Comparison of ENCODE assay signal across 1 cellular context in the genomic region with DNA sequence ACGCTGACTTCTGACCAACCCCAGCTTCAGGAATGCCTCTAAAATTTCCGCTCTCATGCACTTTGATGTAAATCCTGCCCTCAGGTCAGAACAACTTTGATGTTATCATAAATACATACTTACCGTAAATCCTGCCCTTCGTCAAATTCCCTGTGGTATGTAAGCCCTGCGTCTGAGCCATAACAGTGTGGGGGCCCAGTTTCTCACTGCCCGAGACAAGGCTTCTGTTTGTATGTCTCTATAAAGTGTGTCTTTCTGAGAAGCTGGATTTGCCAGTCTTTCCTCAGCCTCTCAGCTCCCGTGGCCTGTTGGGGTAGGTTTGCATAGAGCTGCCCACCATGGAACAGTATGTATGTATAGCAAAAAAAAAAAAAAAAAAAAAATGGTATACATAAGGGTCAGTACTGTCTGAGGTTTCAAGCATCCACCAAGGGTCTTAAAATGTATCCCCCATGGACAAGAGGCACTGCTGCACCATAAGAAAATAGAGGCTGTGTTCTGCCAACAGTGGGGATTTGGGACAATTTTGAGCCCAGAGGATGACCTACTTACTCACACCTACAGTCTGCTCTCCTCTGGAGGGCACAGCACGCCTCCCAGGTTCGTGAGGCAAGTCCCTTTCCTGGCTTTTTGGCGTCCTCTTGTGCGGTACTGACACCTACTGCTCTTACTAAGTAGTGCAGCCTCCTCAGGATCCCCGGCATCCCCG.
TF ChIP-seq lines count a peak whose summit lies in the region.

No MANE protein-coding gene starts in this region.

TF ChIP-seq in HEK293, 187 proteins besides CTCF, POLR2A, EP300 and RAD21 (continued from another document and continues in another):
- TF ChIP-seq, protein P1, sequence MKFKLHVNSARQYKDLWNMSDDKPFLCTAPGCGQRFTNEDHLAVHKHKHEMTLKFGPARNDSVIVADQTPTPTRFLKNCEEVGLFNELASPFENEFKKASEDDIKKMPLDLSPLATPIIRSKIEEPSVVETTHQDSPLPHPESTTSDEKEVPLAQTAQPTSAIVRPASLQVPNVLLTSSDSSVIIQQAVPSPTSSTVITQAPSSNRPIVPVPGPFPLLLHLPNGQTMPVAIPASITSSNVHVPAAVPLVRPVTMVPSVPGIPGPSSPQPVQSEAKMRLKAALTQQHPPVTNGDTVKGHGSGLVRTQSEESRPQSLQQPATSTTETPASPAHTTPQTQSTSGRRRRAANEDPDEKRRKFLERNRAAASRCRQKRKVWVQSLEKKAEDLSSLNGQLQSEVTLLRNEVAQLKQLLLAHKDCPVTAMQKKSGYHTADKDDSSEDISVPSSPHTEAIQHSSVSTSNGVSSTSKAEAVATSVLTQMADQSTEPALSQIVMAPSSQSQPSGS (tag by site-specific recombination; IDR thresholded peaks at IDR 0.05; ENCODE audit: low read depth) = no peak
- no peak for TF ChIP-seq ZNF350 (tag by site-specific recombination; IDR thresholded peaks at IDR 0.05)
- TF ChIP-seq SP3 (tag by site-specific recombination; IDR thresholded peaks at IDR 0.05) = no peak
- no peak for TF ChIP-seq ZNF10 (tag by site-specific recombination; IDR thresholded peaks at IDR 0.05)
- no peak for TF ChIP-seq ZSCAN16 (tag by site-specific recombination; IDR thresholded peaks at IDR 0.05)
- no peak for TF ChIP-seq ZNF302 (tag by site-specific recombination; IDR thresholded peaks at IDR 0.05; ENCODE audit: low read depth)
- peak; percentile 75 for TF ChIP-seq OSR2 (tag by site-specific recombination; IDR thresholded peaks at IDR 0.05)
- no peak; the same call in 1 of the 2 replicates for TF ChIP-seq TRIM28 (IDR thresholded peaks at IDR 0.05; ENCODE audit: borderline replicate concordance, low read length)
- TF ChIP-seq, protein P2, sequence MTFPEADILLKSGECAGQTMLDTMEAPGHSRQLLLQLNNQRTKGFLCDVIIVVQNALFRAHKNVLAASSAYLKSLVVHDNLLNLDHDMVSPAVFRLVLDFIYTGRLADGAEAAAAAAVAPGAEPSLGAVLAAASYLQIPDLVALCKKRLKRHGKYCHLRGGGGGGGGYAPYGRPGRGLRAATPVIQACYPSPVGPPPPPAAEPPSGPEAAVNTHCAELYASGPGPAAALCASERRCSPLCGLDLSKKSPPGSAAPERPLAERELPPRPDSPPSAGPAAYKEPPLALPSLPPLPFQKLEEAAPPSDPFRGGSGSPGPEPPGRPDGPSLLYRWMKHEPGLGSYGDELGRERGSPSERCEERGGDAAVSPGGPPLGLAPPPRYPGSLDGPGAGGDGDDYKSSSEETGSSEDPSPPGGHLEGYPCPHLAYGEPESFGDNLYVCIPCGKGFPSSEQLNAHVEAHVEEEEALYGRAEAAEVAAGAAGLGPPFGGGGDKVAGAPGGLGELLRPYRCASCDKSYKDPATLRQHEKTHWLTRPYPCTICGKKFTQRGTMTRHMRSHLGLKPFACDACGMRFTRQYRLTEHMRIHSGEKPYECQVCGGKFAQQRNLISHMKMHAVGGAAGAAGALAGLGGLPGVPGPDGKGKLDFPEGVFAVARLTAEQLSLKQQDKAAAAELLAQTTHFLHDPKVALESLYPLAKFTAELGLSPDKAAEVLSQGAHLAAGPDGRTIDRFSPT (tag by site-specific recombination; IDR thresholded peaks at IDR 0.05) = no peak
- TF ChIP-seq ZBTB7A (tag by site-specific recombination; IDR thresholded peaks at IDR 0.05; ENCODE audit: low read depth) = no peak
- no peak for TF ChIP-seq ZNF514 (tag by site-specific recombination; IDR thresholded peaks at IDR 0.05)
- no peak for TF ChIP-seq ZNF560 (tag by site-specific recombination; IDR thresholded peaks at IDR 0.05; ENCODE audit: borderline replicate concordance)
- TF ChIP-seq ZNF266 (tag by site-specific recombination; IDR thresholded peaks at IDR 0.05; ENCODE audit: low read depth) = no peak
- TF ChIP-seq ZNF707 (tag by site-specific recombination; IDR thresholded peaks at IDR 0.05) = no peak
- no peak for TF ChIP-seq ZNF202 (tag by site-specific recombination; IDR thresholded peaks at IDR 0.05; ENCODE audit: borderline replicate concordance)
- peak; percentile 70 for TF ChIP-seq IKZF3 (tag by site-specific recombination; IDR thresholded peaks at IDR 0.05)
- no peak for TF ChIP-seq ZNF549 (tag by site-specific recombination; IDR thresholded peaks at IDR 0.05)
- no peak for TF ChIP-seq ZNF132 (tag by site-specific recombination; IDR thresholded peaks at IDR 0.05; ENCODE audit: borderline replicate concordance)
- no peak for TF ChIP-seq ZFP3 (tag by site-specific recombination; IDR thresholded peaks at IDR 0.05; ENCODE audit: low read depth)
- TF ChIP-seq ZNF76 (tag by site-specific recombination; IDR thresholded peaks at IDR 0.05; ENCODE audit: borderline replicate concordance, low read depth) = no peak
- TF ChIP-seq ZNF335 (tag by site-specific recombination; conservative IDR thresholded peaks at IDR 0.05) = no peak
- no peak for TF ChIP-seq ZNF157 (tag by site-specific recombination; IDR thresholded peaks at IDR 0.05)
- no peak for TF ChIP-seq ZNF416 (tag by site-specific recombination; IDR thresholded peaks at IDR 0.05)
- TF ChIP-seq KLF16 (tag by site-specific recombination; IDR thresholded peaks at IDR 0.05) = no peak
- no peak for TF ChIP-seq ZNF555 (tag by site-specific recombination; conservative IDR thresholded peaks at IDR 0.05)
- TF ChIP-seq ZNF521 (tag by site-specific recombination; IDR thresholded peaks at IDR 0.05) = no peak
- TF ChIP-seq, protein P3, sequence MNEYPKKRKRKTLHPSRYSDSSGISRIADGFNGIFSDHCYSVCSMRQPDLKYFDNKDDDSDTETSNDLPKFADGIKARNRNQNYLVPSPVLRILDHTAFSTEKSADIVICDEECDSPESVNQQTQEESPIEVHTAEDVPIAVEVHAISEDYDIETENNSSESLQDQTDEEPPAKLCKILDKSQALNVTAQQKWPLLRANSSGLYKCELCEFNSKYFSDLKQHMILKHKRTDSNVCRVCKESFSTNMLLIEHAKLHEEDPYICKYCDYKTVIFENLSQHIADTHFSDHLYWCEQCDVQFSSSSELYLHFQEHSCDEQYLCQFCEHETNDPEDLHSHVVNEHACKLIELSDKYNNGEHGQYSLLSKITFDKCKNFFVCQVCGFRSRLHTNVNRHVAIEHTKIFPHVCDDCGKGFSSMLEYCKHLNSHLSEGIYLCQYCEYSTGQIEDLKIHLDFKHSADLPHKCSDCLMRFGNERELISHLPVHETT (tag by site-specific recombination; IDR thresholded peaks at IDR 0.05) = no peak
- no peak for TF ChIP-seq HOXA7 (CRISPR knock-in tag; IDR thresholded peaks at IDR 0.05; ENCODE audit: borderline replicate concordance)
- TF ChIP-seq, protein P4, sequence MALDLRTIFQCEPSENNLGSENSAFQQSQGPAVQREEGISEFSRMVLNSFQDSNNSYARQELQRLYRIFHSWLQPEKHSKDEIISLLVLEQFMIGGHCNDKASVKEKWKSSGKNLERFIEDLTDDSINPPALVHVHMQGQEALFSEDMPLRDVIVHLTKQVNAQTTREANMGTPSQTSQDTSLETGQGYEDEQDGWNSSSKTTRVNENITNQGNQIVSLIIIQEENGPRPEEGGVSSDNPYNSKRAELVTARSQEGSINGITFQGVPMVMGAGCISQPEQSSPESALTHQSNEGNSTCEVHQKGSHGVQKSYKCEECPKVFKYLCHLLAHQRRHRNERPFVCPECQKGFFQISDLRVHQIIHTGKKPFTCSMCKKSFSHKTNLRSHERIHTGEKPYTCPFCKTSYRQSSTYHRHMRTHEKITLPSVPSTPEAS (tag by site-specific recombination; IDR thresholded peaks at IDR 0.05) = no peak
- TF ChIP-seq, protein P5, sequence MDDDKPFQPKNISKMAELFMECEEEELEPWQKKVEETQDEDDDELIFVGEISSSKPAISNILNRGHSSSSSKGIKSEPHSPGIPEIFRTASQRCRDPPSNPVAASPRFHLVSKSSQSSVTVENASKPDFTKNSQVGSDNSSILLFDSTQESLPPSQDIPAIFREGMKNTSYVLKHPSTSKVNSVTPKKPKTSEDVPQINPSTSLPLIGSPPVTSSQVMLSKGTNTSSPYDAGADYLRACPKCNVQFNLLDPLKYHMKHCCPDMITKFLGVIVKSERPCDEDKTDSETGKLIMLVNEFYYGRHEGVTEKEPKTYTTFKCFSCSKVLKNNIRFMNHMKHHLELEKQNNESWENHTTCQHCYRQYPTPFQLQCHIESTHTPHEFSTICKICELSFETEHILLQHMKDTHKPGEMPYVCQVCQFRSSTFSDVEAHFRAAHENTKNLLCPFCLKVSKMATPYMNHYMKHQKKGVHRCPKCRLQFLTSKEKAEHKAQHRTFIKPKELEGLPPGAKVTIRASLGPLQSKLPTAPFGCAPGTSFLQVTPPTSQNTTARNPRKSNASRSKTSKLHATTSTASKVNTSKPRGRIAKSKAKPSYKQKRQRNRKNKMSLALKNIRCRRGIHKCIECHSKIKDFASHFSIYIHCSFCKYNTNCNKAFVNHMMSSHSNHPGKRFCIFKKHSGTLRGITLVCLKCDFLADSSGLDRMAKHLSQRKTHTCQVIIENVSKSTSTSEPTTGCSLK (tag by site-specific recombination; IDR thresholded peaks at IDR 0.05) = no peak
- TF ChIP-seq, protein P6, sequence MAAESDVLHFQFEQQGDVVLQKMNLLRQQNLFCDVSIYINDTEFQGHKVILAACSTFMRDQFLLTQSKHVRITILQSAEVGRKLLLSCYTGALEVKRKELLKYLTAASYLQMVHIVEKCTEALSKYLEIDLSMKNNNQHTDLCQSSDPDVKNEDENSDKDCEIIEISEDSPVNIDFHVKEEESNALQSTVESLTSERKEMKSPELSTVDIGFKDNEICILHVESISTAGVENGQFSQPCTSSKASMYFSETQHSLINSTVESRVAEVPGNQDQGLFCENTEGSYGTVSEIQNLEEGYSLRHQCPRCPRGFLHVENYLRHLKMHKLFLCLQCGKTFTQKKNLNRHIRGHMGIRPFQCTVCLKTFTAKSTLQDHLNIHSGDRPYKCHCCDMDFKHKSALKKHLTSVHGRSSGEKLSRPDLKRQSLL (tag by site-specific recombination; IDR thresholded peaks at IDR 0.05) = no peak
- TF ChIP-seq ZNF184 (tag by site-specific recombination; IDR thresholded peaks at IDR 0.05) = no peak
- TF ChIP-seq, protein P7, sequence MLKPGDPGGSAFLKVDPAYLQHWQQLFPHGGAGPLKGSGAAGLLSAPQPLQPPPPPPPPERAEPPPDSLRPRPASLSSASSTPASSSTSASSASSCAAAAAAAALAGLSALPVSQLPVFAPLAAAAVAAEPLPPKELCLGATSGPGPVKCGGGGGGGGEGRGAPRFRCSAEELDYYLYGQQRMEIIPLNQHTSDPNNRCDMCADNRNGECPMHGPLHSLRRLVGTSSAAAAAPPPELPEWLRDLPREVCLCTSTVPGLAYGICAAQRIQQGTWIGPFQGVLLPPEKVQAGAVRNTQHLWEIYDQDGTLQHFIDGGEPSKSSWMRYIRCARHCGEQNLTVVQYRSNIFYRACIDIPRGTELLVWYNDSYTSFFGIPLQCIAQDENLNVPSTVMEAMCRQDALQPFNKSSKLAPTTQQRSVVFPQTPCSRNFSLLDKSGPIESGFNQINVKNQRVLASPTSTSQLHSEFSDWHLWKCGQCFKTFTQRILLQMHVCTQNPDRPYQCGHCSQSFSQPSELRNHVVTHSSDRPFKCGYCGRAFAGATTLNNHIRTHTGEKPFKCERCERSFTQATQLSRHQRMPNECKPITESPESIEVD (tag by site-specific recombination; IDR thresholded peaks at IDR 0.05) = 0 out of 2 replicates have a peak, but pooled peaks have one; percentile 18
- TF ChIP-seq KLF9 (tag by site-specific recombination; IDR thresholded peaks at IDR 0.05; ENCODE audit: low read depth) = no peak
- TF ChIP-seq, protein P8, sequence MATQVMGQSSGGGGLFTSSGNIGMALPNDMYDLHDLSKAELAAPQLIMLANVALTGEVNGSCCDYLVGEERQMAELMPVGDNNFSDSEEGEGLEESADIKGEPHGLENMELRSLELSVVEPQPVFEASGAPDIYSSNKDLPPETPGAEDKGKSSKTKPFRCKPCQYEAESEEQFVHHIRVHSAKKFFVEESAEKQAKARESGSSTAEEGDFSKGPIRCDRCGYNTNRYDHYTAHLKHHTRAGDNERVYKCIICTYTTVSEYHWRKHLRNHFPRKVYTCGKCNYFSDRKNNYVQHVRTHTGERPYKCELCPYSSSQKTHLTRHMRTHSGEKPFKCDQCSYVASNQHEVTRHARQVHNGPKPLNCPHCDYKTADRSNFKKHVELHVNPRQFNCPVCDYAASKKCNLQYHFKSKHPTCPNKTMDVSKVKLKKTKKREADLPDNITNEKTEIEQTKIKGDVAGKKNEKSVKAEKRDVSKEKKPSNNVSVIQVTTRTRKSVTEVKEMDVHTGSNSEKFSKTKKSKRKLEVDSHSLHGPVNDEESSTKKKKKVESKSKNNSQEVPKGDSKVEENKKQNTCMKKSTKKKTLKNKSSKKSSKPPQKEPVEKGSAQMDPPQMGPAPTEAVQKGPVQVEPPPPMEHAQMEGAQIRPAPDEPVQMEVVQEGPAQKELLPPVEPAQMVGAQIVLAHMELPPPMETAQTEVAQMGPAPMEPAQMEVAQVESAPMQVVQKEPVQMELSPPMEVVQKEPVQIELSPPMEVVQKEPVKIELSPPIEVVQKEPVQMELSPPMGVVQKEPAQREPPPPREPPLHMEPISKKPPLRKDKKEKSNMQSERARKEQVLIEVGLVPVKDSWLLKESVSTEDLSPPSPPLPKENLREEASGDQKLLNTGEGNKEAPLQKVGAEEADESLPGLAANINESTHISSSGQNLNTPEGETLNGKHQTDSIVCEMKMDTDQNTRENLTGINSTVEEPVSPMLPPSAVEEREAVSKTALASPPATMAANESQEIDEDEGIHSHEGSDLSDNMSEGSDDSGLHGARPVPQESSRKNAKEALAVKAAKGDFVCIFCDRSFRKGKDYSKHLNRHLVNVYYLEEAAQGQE (tag by site-specific recombination; IDR thresholded peaks at IDR 0.05) = no peak
- TF ChIP-seq ZNF175 (tag by site-specific recombination; IDR thresholded peaks at IDR 0.05) = no peak
- no peak for TF ChIP-seq ZNF768 (tag by site-specific recombination; IDR thresholded peaks at IDR 0.05)
- TF ChIP-seq, protein P9, sequence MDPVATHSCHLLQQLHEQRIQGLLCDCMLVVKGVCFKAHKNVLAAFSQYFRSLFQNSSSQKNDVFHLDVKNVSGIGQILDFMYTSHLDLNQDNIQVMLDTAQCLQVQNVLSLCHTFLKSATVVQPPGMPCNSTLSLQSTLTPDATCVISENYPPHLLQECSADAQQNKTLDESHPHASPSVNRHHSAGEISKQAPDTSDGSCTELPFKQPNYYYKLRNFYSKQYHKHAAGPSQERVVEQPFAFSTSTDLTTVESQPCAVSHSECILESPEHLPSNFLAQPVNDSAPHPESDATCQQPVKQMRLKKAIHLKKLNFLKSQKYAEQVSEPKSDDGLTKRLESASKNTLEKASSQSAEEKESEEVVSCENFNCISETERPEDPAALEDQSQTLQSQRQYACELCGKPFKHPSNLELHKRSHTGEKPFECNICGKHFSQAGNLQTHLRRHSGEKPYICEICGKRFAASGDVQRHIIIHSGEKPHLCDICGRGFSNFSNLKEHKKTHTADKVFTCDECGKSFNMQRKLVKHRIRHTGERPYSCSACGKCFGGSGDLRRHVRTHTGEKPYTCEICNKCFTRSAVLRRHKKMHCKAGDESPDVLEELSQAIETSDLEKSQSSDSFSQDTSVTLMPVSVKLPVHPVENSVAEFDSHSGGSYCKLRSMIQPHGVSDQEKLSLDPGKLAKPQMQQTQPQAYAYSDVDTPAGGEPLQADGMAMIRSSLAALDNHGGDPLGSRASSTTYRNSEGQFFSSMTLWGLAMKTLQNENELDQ (tag by site-specific recombination; IDR thresholded peaks at IDR 0.05; ENCODE audit: low read depth) = no peak
- no peak for TF ChIP-seq ZNF529 (tag by site-specific recombination; IDR thresholded peaks at IDR 0.05; ENCODE audit: insufficient replicate concordance)
- no peak for TF ChIP-seq ZNF16 (tag by site-specific recombination; IDR thresholded peaks at IDR 0.05; ENCODE audit: low read depth)
